Comparison of ENCODE assay signal across 1 cellular context in the genomic region with DNA sequence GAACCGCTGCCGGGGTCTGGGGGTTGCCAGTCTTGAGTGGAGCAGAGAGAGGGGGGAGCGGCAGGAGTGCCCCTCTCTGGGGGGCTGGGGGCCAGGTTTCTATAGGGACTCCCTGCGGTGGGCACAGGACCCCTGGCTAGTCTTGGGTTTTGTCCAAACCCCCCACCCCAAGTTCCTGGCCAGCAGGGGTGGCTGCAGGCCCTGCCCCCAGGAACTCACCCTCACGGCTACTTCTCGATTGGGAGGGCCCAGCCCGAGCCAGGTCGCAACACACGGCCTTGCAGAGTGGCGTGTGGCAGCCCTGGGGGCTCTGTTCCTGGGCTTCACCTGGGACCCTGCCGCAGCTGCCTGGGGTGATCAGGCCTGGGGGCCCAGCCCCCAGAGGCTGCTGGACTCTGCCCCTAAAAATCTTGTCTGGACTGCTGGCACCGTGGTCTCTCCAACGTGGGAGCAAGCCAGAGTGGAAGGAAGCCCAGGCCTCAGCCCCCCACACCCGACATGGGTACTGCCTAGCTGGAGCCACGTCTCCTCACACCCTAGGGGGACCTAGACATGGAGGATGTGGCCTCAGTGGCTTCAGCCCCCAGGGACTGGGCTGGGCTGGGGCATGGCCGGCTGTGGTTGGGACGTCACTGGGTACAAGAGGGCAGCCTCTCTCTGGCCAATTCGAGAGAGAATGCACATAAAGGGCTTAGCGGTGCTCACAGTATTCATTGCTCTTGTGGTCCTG.
TF ChIP-seq lines count a peak whose summit lies in the region.

No MANE protein-coding gene starts in this region.

TF ChIP-seq in GM23338, 12 proteins besides CTCF, POLR2A, EP300 and RAD21 (continued from another document):
- TF ChIP-seq JUNB (IDR thresholded peaks at IDR 0.05; ENCODE audit: unreplicated experiment) (no peak), NANOG (IDR thresholded peaks at IDR 0.05; ENCODE audit: borderline replicate concordance) (no peak), ZNF114 (CRISPR knock-in tag; IDR thresholded peaks at IDR 0.05) (no peak), ZNF331 (CRISPR knock-in tag; IDR thresholded peaks at IDR 0.05; ENCODE audit: low read depth) (no peak), CREB1 (CRISPR knock-in tag; IDR thresholded peaks at IDR 0.05; ENCODE audit: low read depth) (no peak), EZH2phosphoT487 (IDR thresholded peaks at IDR 0.05; ENCODE audit: unreplicated experiment) (no peak), POLR2AphosphoS5 (IDR thresholded peaks at IDR 0.05; ENCODE audit: low read depth) (no peak), EZH2 (IDR thresholded peaks at IDR 0.05; ENCODE audit: low read depth, unreplicated experiment) (no peak)
- TF ChIP-seq, protein P1, sequence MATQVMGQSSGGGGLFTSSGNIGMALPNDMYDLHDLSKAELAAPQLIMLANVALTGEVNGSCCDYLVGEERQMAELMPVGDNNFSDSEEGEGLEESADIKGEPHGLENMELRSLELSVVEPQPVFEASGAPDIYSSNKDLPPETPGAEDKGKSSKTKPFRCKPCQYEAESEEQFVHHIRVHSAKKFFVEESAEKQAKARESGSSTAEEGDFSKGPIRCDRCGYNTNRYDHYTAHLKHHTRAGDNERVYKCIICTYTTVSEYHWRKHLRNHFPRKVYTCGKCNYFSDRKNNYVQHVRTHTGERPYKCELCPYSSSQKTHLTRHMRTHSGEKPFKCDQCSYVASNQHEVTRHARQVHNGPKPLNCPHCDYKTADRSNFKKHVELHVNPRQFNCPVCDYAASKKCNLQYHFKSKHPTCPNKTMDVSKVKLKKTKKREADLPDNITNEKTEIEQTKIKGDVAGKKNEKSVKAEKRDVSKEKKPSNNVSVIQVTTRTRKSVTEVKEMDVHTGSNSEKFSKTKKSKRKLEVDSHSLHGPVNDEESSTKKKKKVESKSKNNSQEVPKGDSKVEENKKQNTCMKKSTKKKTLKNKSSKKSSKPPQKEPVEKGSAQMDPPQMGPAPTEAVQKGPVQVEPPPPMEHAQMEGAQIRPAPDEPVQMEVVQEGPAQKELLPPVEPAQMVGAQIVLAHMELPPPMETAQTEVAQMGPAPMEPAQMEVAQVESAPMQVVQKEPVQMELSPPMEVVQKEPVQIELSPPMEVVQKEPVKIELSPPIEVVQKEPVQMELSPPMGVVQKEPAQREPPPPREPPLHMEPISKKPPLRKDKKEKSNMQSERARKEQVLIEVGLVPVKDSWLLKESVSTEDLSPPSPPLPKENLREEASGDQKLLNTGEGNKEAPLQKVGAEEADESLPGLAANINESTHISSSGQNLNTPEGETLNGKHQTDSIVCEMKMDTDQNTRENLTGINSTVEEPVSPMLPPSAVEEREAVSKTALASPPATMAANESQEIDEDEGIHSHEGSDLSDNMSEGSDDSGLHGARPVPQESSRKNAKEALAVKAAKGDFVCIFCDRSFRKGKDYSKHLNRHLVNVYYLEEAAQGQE (IDR thresholded peaks at IDR 0.05; ENCODE audit: unreplicated experiment) = no peak
- TF ChIP-seq, protein P2, sequence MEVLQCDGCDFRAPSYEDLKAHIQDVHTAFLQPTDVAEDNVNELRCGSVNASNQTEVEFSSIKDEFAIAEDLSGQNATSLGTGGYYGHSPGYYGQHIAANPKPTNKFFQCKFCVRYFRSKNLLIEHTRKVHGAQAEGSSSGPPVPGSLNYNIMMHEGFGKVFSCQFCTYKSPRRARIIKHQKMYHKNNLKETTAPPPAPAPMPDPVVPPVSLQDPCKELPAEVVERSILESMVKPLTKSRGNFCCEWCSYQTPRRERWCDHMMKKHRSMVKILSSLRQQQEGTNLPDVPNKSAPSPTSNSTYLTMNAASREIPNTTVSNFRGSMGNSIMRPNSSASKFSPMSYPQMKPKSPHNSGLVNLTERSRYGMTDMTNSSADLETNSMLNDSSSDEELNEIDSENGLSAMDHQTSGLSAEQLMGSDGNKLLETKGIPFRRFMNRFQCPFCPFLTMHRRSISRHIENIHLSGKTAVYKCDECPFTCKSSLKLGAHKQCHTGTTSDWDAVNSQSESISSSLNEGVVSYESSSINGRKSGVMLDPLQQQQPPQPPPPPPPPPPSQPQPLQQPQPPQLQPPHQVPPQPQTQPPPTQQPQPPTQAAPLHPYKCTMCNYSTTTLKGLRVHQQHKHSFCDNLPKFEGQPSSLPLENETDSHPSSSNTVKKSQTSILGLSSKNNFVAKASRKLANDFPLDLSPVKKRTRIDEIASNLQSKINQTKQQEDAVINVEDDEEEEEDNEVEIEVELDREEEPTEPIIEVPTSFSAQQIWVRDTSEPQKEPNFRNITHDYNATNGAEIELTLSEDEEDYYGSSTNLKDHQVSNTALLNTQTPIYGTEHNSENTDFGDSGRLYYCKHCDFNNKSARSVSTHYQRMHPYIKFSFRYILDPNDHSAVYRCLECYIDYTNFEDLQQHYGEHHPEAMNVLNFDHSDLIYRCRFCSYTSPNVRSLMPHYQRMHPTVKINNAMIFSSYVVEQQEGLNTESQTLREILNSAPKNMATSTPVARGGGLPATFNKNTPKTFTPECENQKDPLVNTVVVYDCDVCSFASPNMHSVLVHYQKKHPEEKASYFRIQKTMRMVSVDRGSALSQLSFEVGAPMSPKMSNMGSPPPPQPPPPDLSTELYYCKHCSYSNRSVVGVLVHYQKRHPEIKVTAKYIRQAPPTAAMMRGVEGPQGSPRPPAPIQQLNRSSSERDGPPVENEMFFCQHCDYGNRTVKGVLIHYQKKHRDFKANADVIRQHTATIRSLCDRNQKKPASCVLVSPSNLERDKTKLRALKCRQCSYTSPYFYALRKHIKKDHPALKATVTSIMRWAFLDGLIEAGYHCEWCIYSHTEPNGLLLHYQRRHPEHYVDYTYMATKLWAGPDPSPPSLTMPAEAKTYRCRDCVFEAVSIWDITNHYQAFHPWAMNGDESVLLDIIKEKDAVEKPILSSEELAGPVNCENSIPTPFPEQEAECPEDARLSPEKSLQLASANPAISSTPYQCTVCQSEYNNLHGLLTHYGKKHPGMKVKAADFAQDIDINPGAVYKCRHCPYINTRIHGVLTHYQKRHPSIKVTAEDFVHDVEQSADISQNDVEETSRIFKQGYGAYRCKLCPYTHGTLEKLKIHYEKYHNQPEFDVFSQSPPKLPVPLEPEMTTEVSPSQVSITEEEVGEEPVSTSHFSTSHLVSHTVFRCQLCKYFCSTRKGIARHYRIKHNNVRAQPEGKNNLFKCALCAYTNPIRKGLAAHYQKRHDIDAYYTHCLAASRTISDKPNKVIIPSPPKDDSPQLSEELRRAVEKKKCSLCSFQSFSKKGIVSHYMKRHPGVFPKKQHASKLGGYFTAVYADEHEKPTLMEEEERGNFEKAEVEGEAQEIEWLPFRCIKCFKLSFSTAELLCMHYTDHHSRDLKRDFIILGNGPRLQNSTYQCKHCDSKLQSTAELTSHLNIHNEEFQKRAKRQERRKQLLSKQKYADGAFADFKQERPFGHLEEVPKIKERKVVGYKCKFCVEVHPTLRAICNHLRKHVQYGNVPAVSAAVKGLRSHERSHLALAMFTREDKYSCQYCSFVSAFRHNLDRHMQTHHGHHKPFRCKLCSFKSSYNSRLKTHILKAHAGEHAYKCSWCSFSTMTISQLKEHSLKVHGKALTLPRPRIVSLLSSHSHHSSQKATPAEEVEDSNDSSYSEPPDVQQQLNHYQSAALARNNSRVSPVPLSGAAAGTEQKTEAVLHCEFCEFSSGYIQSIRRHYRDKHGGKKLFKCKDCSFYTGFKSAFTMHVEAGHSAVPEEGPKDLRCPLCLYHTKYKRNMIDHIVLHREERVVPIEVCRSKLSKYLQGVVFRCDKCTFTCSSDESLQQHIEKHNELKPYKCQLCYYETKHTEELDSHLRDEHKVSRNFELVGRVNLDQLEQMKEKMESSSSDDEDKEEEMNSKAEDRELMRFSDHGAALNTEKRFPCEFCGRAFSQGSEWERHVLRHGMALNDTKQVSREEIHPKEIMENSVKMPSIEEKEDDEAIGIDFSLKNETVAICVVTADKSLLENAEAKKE (CRISPR knock-in tag; IDR thresholded peaks at IDR 0.05) = no peak
- TF ChIP-seq, protein P3, sequence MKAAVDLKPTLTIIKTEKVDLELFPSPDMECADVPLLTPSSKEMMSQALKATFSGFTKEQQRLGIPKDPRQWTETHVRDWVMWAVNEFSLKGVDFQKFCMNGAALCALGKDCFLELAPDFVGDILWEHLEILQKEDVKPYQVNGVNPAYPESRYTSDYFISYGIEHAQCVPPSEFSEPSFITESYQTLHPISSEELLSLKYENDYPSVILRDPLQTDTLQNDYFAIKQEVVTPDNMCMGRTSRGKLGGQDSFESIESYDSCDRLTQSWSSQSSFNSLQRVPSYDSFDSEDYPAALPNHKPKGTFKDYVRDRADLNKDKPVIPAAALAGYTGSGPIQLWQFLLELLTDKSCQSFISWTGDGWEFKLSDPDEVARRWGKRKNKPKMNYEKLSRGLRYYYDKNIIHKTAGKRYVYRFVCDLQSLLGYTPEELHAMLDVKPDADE (IDR thresholded peaks at IDR 0.05) = no peak
